Comparison of ENCODE assay signal across 27 cellular contexts in the genomic region with DNA sequence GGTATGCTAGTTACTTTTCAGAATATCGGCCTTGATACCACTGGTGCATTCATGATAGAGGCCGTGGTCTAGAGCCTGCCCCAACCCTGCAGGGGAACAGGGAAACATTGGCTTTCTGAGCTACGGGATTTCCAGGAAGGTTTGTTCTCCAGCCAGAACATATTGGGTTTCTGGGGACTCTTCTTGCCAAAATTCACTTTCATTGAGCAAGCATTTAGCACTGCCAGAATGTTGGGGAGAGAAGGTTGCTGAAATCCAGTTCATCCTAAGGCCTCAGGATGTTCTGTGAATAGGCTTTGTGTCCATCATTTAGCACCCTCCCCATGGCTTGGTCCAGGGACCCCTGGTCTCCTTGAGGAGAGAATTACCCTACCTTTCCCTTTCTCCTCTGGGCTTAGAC. TPM values are rescaled to one million over a fixed set of nuclear protein-coding genes. Genes with fewer than 3 reads are reported as not detected.
A peak's percentile ranks its signal among the peaks of the same experiment; 100 is the strongest.
DNase-seq lines count a peak whose midpoint lies in the region; ATAC-seq and TF ChIP-seq lines count a peak whose summit lies in the region.
"Had no signal": no experiment of that assay in that cellular context is flagged by ENCODE, and none has a peak within 500 bp of the region (broad histone marks: within the 10 kb centered on the region; RNA-seq: fewer than 3 reads in every experiment).

No MANE protein-coding gene starts in this region.

- peaks cover 21 to 99% of the 10 kb centered on the region in 2 donors for H3K36me3 ChIP-seq in psoas muscle (ENCODE audit: insufficient read depth in 1 of 2, low read depth in 1 of 2)

- no peaks in the 10 kb centered on the region; the same call in none of the 2 replicates for H3K27me3 Mint-ChIP-seq in HFFc6 (ENCODE audit: insufficient read depth)
- H3K27me3 Mint-ChIP-seq: activated CD4-positive, alpha-beta T cell treated with anti-CD3 and anti-CD28 coated beads, Interleukin-2, amount 10 ng/mL, durations not matched to agents 24 days and 14 days; activated CD8-positive, alpha-beta memory T cell treated with anti-CD3 and anti-CD28 coated beads, Interleukin-2, amount 10 ng/mL, durations not matched to agents 7 days and 5 days; activated naive CD8-positive, alpha-beta T cell; effector memory CD8-positive, alpha-beta T cell had no signal

- H3K9me3 ChIP-seq in psoas muscle = no peaks in the 10 kb centered on the region
- H3K9me3 ChIP-seq: body of pancreas, MG63, vagina had no signal

- no peaks in the 10 kb centered on the region for H3K9me3 Mint-ChIP-seq in HFFc6
- H3K9me3 Mint-ChIP-seq: activated CD4-positive, alpha-beta T cell treated with anti-CD3 and anti-CD28 coated beads, Interleukin-2, amount 10 ng/mL, durations not matched to agents 24 days and 14 days; activated T-helper 1 cell treated with anti-CD3 and anti-CD28 coated beads, Interleukin-12 subunit alpha, Interleukin-12 subunit beta, Interleukin-2, Interleukin-4 antibody, amounts not matched to agents 30 ng/mL and 10 ng/mL and 1 ng/mL, durations not matched to agents 14 hours and 24 hours and 36 hours; effector memory CD8-positive, alpha-beta T cell; neural crest cell; stimulated activated effector memory CD8-positive, alpha-beta T cell treated with anti-CD3 and anti-CD28 coated beads, Interleukin-12 subunit alpha, Interleukin-12 subunit beta, amount 100 ng/mL, for 72 hours had no signal

- no peaks in the 10 kb centered on the region for H3K27me3 ChIP-seq in psoas muscle (ENCODE audit: insufficient read depth in 3 of 3, low read length in 2 of 3)
- H3K27me3 ChIP-seq: body of pancreas, MG63, vagina had no signal

- ATAC-seq in psoas muscle = peak; percentile 70 to 89 (median 80)
- no peak for ATAC-seq in HG02852 (IDR thresholded peaks at IDR 0.05; ENCODE audit: unreplicated experiment)
- ATAC-seq in GM19035 (IDR thresholded peaks at IDR 0.05; ENCODE audit: unreplicated experiment) = no peak
- ATAC-seq: activated CD8-positive, alpha-beta memory T cell treated with anti-CD3 and anti-CD28 coated beads, Interleukin-2, amount 10 ng/mL, durations not matched to agents 7 days and 5 days; body of pancreas; effector memory CD8-positive, alpha-beta T cell; esophagus mucosa; stimulated activated effector memory CD8-positive, alpha-beta T cell treated with anti-CD3 and anti-CD28 coated beads, Interleukin-12 subunit alpha, Interleukin-12 subunit beta, amount 100 ng/mL, for 72 hours had no signal

- intact Hi-C loops in psoas muscle (cut with DNase I) = no loop called here

- H3K36me3 Mint-ChIP-seq in HFFc6 (ENCODE audit: low read depth) = peaks cover 55% of the 10 kb centered on the region

- 26 to 36% (median 32%) methylated on average over 3 of the region's 3 CpGs for WGBS in psoas muscle, 3 donors

- peak overlapping the region; percentile 43; the same call in 1 of the 2 replicates for H3K27ac Mint-ChIP-seq in HFFc6
- H3K27ac Mint-ChIP-seq: activated CD4-positive, alpha-beta T cell treated with anti-CD3 and anti-CD28 coated beads, Interleukin-2, amount 10 ng/mL, durations not matched to agents 24 days and 14 days; activated CD8-positive, alpha-beta memory T cell treated with anti-CD3 and anti-CD28 coated beads, Interleukin-2, amount 10 ng/mL, durations not matched to agents 7 days and 5 days; activated T-helper 1 cell treated with anti-CD3 and anti-CD28 coated beads, Interleukin-12 subunit alpha, Interleukin-12 subunit beta, Interleukin-2, Interleukin-4 antibody, amounts not matched to agents 30 ng/mL and 10 ng/mL and 1 ng/mL, durations not matched to agents 14 hours and 24 hours and 36 hours had no signal

- H3K4me3 ChIP-seq in psoas muscle = no peak overlapping the region
- H3K4me3 ChIP-seq: body of pancreas, coronary artery, MG63, smooth muscle cell, vagina had no signal

- no peaks in the 10 kb centered on the region for H3K4me1 Mint-ChIP-seq in HFFc6 (ENCODE audit: low read depth)
- H3K4me1 Mint-ChIP-seq: neural crest cell; stimulated activated effector memory CD8-positive, alpha-beta T cell treated with anti-CD3 and anti-CD28 coated beads, Interleukin-12 subunit alpha, Interleukin-12 subunit beta, amount 100 ng/mL, for 72 hours had no signal

- peaks cover 7% of the 10 kb centered on the region for H3K4me1 ChIP-seq in psoas muscle
- H3K4me1 ChIP-seq: body of pancreas had no signal

- H3K27ac ChIP-seq in epithelial cell of prostate (peak overlapping the region; percentile 18), psoas muscle (no peak overlapping the region)
- H3K27ac ChIP-seq: body of pancreas, coronary artery, vagina, VCaP had no signal

- no peak for TF ChIP-seq CTCF in HFFc6 (IDR thresholded peaks at IDR 0.05)
- TF ChIP-seq CTCF in psoas muscle (IDR thresholded peaks at IDR 0.05) = no peak

- no peak overlapping the region for H3K4me3 Mint-ChIP-seq in HFFc6
- H3K4me3 Mint-ChIP-seq: activated CD4-positive, alpha-beta T cell treated with anti-CD3 and anti-CD28 coated beads, Interleukin-2, amount 10 ng/mL, durations not matched to agents 24 days and 14 days; activated CD8-positive, alpha-beta memory T cell treated with anti-CD3 and anti-CD28 coated beads, Interleukin-2, amount 10 ng/mL, durations not matched to agents 7 days and 5 days; activated naive CD8-positive, alpha-beta T cell; activated T-helper 1 cell treated with anti-CD3 and anti-CD28 coated beads, Interleukin-12 subunit alpha, Interleukin-12 subunit beta, Interleukin-2, Interleukin-4 antibody, amounts not matched to agents 30 ng/mL and 10 ng/mL and 1 ng/mL, durations not matched to agents 14 hours and 24 hours and 36 hours; effector memory CD8-positive, alpha-beta T cell; neural crest cell; stimulated activated effector memory CD8-positive, alpha-beta T cell treated with anti-CD3 and anti-CD28 coated beads, Interleukin-12 subunit alpha, Interleukin-12 subunit beta, amount 100 ng/mL, for 72 hours had no signal

- DNase-seq in AG20443 (ENCODE audit: low spot score) (peak; percentile 21), HFFc6 (no peak), epithelial cell of prostate (ENCODE audit: low read depth, low spot score) (no peak), psoas muscle (no peak), foreskin melanocyte (no peak), NAMALWA (ENCODE audit: low spot score) (no peak)
- DNase-seq: activated CD4-positive, alpha-beta T cell treated with anti-CD3 and anti-CD28 coated beads, Interleukin-2, amount 10 ng/mL, durations not matched to agents 24 days and 14 days; activated CD8-positive, alpha-beta memory T cell treated with anti-CD3 and anti-CD28 coated beads, Interleukin-2, amount 10 ng/mL, durations not matched to agents 7 days and 5 days; body of pancreas; effector memory CD8-positive, alpha-beta T cell; islet precursor cell; MG63; NCI-H1436 treated with DMSO at 0.1 percent for 48 hours; NCI-H2107; NCI-H446; posterior cingulate gyrus had no signal

RNA-seq across cellular contexts. Expression of a gene that starts 36.7 kb away (rescaled TPM):
- 10 to 100 TPM; 63.7 to 74.9 (median 66.4) TPM for total RNA-seq in HFFc6 (2021; fragmentation: NEBNext Ultra II Directional; extraction: Animal tissue kit (Norgen Biotek cat#: 25700))
- 10 to 100 TPM; 75.2 to 91.8 (median 85.6) TPM for total RNA-seq in psoas muscle
- polyA plus RNA-seq in psoas muscle = 100 to 1,000 TPM in 1 of 3 donors, 10 to 100 TPM in 2; 89.9 to 101 (median 98.2) TPM

RNA-seq across cellular contexts. Expression of a gene that starts 53.5 kb away (rescaled TPM):
- 10 to 100 TPM; 23.7 to 27.3 (median 25.5) TPM for total RNA-seq in HFFc6 (2021; fragmentation: NEBNext Ultra II Directional; extraction: Animal tissue kit (Norgen Biotek cat#: 25700))
- 10 to 100 TPM; 24.8 to 34.2 (median 26.6) TPM for total RNA-seq in psoas muscle
- 10 to 100 TPM in 2 of 3 donors, 1 to 10 TPM in 1; 9.2 to 23.4 (median 10.4) TPM for polyA plus RNA-seq in psoas muscle

Comparison
In these comparisons a context has a peak if more than half of its experiments do, and no peak if none do; other contexts are left out.
1. ATAC-seq: peak in psoas muscle (4 of 4); none in HG02852 (single experiment) and GM19035 (single experiment).